Comparison of ENCODE assay signal across 8 cellular contexts in genomic region chr16:67893791-67894399, GRCh38. TPM values are rescaled to one million over a fixed set of nuclear protein-coding genes. Genes with fewer than 3 reads are reported as not detected.
DNase-seq lines count a peak whose midpoint lies in the region; ATAC-seq and TF ChIP-seq lines count a peak whose summit lies in the region.

No MANE protein-coding gene starts in this region.

- peaks cover 17% of the 10 kb centered on the region; the same call in 1 of the 2 replicates for H3K4me1 ChIP-seq in Caco-2
- peaks cover 9 to 17% of the 10 kb centered on the region in 2 donors for H3K4me1 ChIP-seq in duodenal mucosa (ENCODE audit: control insufficient read depth in 1 of 2, insufficient read depth in 2 of 2, low read length in 2 of 2)

- no peak for TF ChIP-seq RAD21 in neural cell (conservative IDR thresholded peaks at IDR 0.05)

- H3K27ac Mint-ChIP-seq in Caco-2 (ENCODE audit: unreplicated experiment), result peak overlapping the region; percentile 97

- H3K9me3 ChIP-seq in Caco-2 (no peaks in the 10 kb centered on the region), KOPT-K1 (ENCODE audit: insufficient read depth, low read length, poor library complexity, severe bottlenecking) (no peaks in the 10 kb centered on the region), duodenal mucosa (ENCODE audit: control insufficient read depth in 1 of 2, low read length in 2 of 2) (no peaks in the 10 kb centered on the region), neural cell (ENCODE audit: low read length) (no peaks in the 10 kb centered on the region)

- peaks cover 14% of the 10 kb centered on the region for H3K4me1 Mint-ChIP-seq in Caco-2 (ENCODE audit: low read depth, unreplicated experiment)

- CTCF ChIA-PET in Caco-2 (lab: Charles Lee), result interaction anchor here (0.8 to 1.3 kb wide), 3 partner anchors 10 to 147 kb away, joined by 3 to 4 read pairs (median 3); no protein-coding TSS in a partner anchor

- no peaks in the 10 kb centered on the region for H4K20me1 ChIP-seq in neural cell (ENCODE audit: insufficient read depth)

- TSS peak; percentile 37 for BruUV-seq in Caco-2 (replicated peaks; lab: Mats Ljungman, UMichigan)

- POLR2A ChIA-PET in Caco-2 (lab: Charles Lee), result interaction anchor here (1.4 kb wide), 1 partner anchor 42 kb away, joined by 4 read pairs; no protein-coding TSS in a partner anchor

- H3K4me3 ChIP-seq in Caco-2 (ENCODE audit: low read depth, low read length) (peak overlapping the region; percentile 99), duodenal mucosa (ENCODE audit: low read depth in 1 of 2, low read length in 2 of 2) (peak overlapping the region; percentile 84 to 88), neural cell (ENCODE audit: low read length) (peak overlapping the region; percentile 98)

- H2AFZ ChIP-seq in neural cell (ENCODE audit: low read depth, low read length), result peak overlapping the region; percentile 66

- H3K27me3 ChIP-seq in Caco-2 (replicated peaks; ENCODE audit: control insufficient read depth, insufficient read depth, low read length) (no peaks in the 10 kb centered on the region), duodenal mucosa (ENCODE audit: control insufficient read depth in 1 of 2, insufficient read depth in 2 of 2, low read length in 2 of 2) (no peaks in the 10 kb centered on the region), neural cell (ENCODE audit: insufficient read depth, low read depth, low read length) (no peaks in the 10 kb centered on the region)

- peaks cover 17% of the 10 kb centered on the region for H3K36me3 Mint-ChIP-seq in Caco-2 (ENCODE audit: insufficient read depth, unreplicated experiment)

- H3K9me2 ChIP-seq in neural cell (ENCODE audit: insufficient read depth, low read length), result no peaks in the 10 kb centered on the region

- DNase-seq in Caco-2 (no peak), NCI-H2196 treated with DMSO at 0.1 percent for 48 hours (lab: John Stamatoyannopoulos, UW; ENCODE audit: unreplicated experiment) (no peak), T1000 (lab: John Stamatoyannopoulos, UW) (no peak), DMS79 treated with DMSO at 0.1 percent for 48 hours (lab: John Stamatoyannopoulos, UW) (no peak)

- H3K36me3 ChIP-seq in Caco-2 (ENCODE audit: control insufficient read depth, insufficient read depth, low read length), result no peaks in the 10 kb centered on the region
- H3K36me3 ChIP-seq in KOPT-K1 (ENCODE audit: insufficient read depth, low read length), result 0 out of 2 replicates have a peak, but pooled peaks cover 6% of the 10 kb centered on the region
- H3K36me3 ChIP-seq in duodenal mucosa (ENCODE audit: control insufficient read depth in 1 of 2, insufficient read depth in 2 of 2, low read length in 2 of 2), result no peaks in the 10 kb centered on the region
- H3K36me3 ChIP-seq in neural cell (ENCODE audit: insufficient read depth, low read length), result no peaks in the 10 kb centered on the region

- H3F3A ChIP-seq in neural cell (ENCODE audit: insufficient read depth, low read length, poor library complexity, severe bottlenecking), result no peaks in the 10 kb centered on the region

- H3K9me3 Mint-ChIP-seq in Caco-2 (ENCODE audit: unreplicated experiment), result no peaks in the 10 kb centered on the region

- no peak for TF ChIP-seq CTCF in Caco-2 (IDR thresholded peaks at IDR 0.05; ENCODE audit: insufficient read depth in 1 of 2, low read depth in 1 of 2, low read length in 1 of 2, severe bottlenecking in 1 of 2, unreplicated experiment in 1 of 2)
- no peak for TF ChIP-seq CTCF in neural cell (IDR thresholded peaks at IDR 0.05; ENCODE audit: poor library complexity, severe bottlenecking)

- peak overlapping the region; percentile 89 for H3K4me3 Mint-ChIP-seq in Caco-2 (ENCODE audit: unreplicated experiment)

- H3K27me3 Mint-ChIP-seq in Caco-2 (ENCODE audit: insufficient read depth, unreplicated experiment), result no peaks in the 10 kb centered on the region

- ATAC-seq in GM21526 (IDR thresholded peaks at IDR 0.05; ENCODE audit: low FRiP score, unreplicated experiment), result no peak

- TF ChIP-seq EP300 in neural cell (conservative IDR thresholded peaks at IDR 0.05; ENCODE audit: poor library complexity, severe bottlenecking), result no peak

- H3K79me2 ChIP-seq in neural cell (replicated peaks; ENCODE audit: insufficient read depth, low read length), result peaks cover 18% of the 10 kb centered on the region

- H3K4me2 ChIP-seq in neural cell (ENCODE audit: low read length), result peak overlapping the region; percentile 99

- H3K9ac ChIP-seq in duodenal mucosa (ENCODE audit: low read depth in 1 of 2, low read length in 2 of 2) (peak overlapping the region; percentile 97 to 98), neural cell (ENCODE audit: low read length) (peak overlapping the region; percentile 98)

- intact Hi-C loops in Caco-2 (cut with micrococcal nuclease; ENCODE audit: unreplicated experiment), result loop anchor here (1.0 to 2.0 kb wide), 2 partner anchors 41 to 48 kb away; partner anchors contain the start of gene NUTF2

- H3K27ac ChIP-seq in KOPT-K1 (ENCODE audit: low read depth, low read length, poor library complexity, severe bottlenecking) (peak overlapping the region; percentile 79), duodenal mucosa (ENCODE audit: low read depth, low read length) (peak overlapping the region; percentile 95), neural cell (ENCODE audit: low read length) (peak overlapping the region; percentile 90)

TF ChIP-seq in neural cell, 6 proteins besides CTCF, POLR2A, EP300 and RAD21:
- TF ChIP-seq EZH2 (IDR thresholded peaks at IDR 0.05; ENCODE audit: borderline replicate concordance, insufficient read depth, low read length, poor library complexity, severe bottlenecking) (no peak), POLR2AphosphoS5 (IDR thresholded peaks at IDR 0.05) (no peak), TAF1 (IDR thresholded peaks at IDR 0.05; ENCODE audit: low read depth) (no peak), MXI1 (conservative IDR thresholded peaks at IDR 0.05; ENCODE audit: poor library complexity, severe bottlenecking) (no peak), SMC3 (conservative IDR thresholded peaks at IDR 0.05; ENCODE audit: poor library complexity) (no peak)
- TF ChIP-seq, protein P1, sequence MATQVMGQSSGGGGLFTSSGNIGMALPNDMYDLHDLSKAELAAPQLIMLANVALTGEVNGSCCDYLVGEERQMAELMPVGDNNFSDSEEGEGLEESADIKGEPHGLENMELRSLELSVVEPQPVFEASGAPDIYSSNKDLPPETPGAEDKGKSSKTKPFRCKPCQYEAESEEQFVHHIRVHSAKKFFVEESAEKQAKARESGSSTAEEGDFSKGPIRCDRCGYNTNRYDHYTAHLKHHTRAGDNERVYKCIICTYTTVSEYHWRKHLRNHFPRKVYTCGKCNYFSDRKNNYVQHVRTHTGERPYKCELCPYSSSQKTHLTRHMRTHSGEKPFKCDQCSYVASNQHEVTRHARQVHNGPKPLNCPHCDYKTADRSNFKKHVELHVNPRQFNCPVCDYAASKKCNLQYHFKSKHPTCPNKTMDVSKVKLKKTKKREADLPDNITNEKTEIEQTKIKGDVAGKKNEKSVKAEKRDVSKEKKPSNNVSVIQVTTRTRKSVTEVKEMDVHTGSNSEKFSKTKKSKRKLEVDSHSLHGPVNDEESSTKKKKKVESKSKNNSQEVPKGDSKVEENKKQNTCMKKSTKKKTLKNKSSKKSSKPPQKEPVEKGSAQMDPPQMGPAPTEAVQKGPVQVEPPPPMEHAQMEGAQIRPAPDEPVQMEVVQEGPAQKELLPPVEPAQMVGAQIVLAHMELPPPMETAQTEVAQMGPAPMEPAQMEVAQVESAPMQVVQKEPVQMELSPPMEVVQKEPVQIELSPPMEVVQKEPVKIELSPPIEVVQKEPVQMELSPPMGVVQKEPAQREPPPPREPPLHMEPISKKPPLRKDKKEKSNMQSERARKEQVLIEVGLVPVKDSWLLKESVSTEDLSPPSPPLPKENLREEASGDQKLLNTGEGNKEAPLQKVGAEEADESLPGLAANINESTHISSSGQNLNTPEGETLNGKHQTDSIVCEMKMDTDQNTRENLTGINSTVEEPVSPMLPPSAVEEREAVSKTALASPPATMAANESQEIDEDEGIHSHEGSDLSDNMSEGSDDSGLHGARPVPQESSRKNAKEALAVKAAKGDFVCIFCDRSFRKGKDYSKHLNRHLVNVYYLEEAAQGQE (IDR thresholded peaks at IDR 0.05; ENCODE audit: borderline replicate concordance), result no peak

RNA-seq across cellular contexts. Expression of gene PSKH1, which starts 0.8 kb away (rescaled TPM):
- total RNA-seq in Caco-2 (2022), result 35.1 and 41.3 TPM in 2 replicates
- polyA plus RNA-seq in neural cell, result 3.8 and 8.1 TPM in 2 replicates
- polyA minus RNA-seq in neural cell, result 14.2 and 17.5 TPM in 2 replicates

RNA-seq across cellular contexts. Expression of gene NRN1L, which starts 9.2 kb away (rescaled TPM):
- total RNA-seq in Caco-2 (2022), result 0.93 TPM in 1 of 2 replicates, not detected in the other
- polyA plus RNA-seq in neural cell, result 2.2 TPM in 1 of 2 replicates, not detected in the other
- not detected in 2 replicates for polyA minus RNA-seq in neural cell

RNA-seq across cellular contexts. Expression of gene EDC4, which starts 21.0 kb away (rescaled TPM):
- total RNA-seq in Caco-2 (2022), result 124 and 139 TPM in 2 replicates
- polyA plus RNA-seq in neural cell, result 66.0 and 81.7 TPM in 2 replicates
- 65.9 and 83.8 TPM in 2 replicates for polyA minus RNA-seq in neural cell

RNA-seq across cellular contexts. Expression of gene CTRL, which starts 37.8 kb away (rescaled TPM):
- total RNA-seq in Caco-2 (2022), result 0.66 and 2.3 TPM in 2 replicates
- 3.2 and 3.8 TPM in 2 replicates for polyA plus RNA-seq in neural cell
- 0.97 and 1.5 TPM in 2 replicates for polyA minus RNA-seq in neural cell

RNA-seq across cellular contexts. Expression of gene PSMB10, which starts 42.8 kb away (rescaled TPM):
- 26.9 and 31.6 TPM in 2 replicates for total RNA-seq in Caco-2 (2022)
- 33.6 and 46.4 TPM in 2 replicates for polyA plus RNA-seq in neural cell
- 8.0 and 10.2 TPM in 2 replicates for polyA minus RNA-seq in neural cell
